Comparison of ENCODE assay signal across 8 cellular contexts in genomic region chr6:42889815-42890214, GRCh38. TPM values are rescaled to one million over a fixed set of nuclear protein-coding genes. Genes with fewer than 3 reads are reported as not detected.
DNase-seq lines count a peak whose midpoint lies in the region; ATAC-seq and TF ChIP-seq lines count a peak whose summit lies in the region.

No MANE protein-coding gene starts in this region.

- peaks cover 10% of the 10 kb centered on the region; the same call in 1 of the 2 replicates for H3K36me3 ChIP-seq in ES-I3 (ENCODE audit: insufficient read depth, low read length)
- H3K36me3 ChIP-seq in OCI-LY7 (ENCODE audit: insufficient read depth, low read length), result peaks cover 28% of the 10 kb centered on the region
- H3K36me3 ChIP-seq in ectodermal cell (ENCODE audit: control insufficient read depth, insufficient read depth, low read length), result peaks cover 13% of the 10 kb centered on the region
- H3K36me3 ChIP-seq in ovary, result no peaks in the 10 kb centered on the region

- no peak for ATAC-seq in GM18870 (IDR thresholded peaks at IDR 0.05; ENCODE audit: unreplicated experiment)

- peak overlapping the region; percentile 69 for H3K9ac ChIP-seq in ES-I3 (ENCODE audit: low read depth, low read length)

- POLR2A ChIA-PET in OCI-LY7 (lab: Charles Lee) (interaction anchor here (0.6 to 1.5 kb wide), 4 partner anchors 9 to 97 kb away, joined by 3 to 5 read pairs (median 4); partner anchors contain the start of gene RPL7L1), GM10248 (lab: Yijun Ruan, JAX) (interaction anchor here (0.7 kb wide), 1 partner anchor 94 kb away, joined by 3 read pairs; no protein-coding TSS in a partner anchor)

- H3K27me3 ChIP-seq in ectodermal cell (ENCODE audit: control insufficient read depth, insufficient read depth, low read length, poor library complexity, severe bottlenecking) (no peaks in the 10 kb centered on the region), ovary (no peaks in the 10 kb centered on the region)

- TF ChIP-seq POLR2A in ovary (IDR thresholded peaks at IDR 0.05), result no peak

- H3K4me3 ChIP-seq in OCI-LY7 (ENCODE audit: low read depth, low read length, poor library complexity, severe bottlenecking) (peak overlapping the region; percentile 74), ectodermal cell (ENCODE audit: insufficient read depth, low read depth, low read length) (peak overlapping the region; percentile 87), ovary (peak overlapping the region; percentile 79)

- TF ChIP-seq EP300 in ovary (IDR thresholded peaks at IDR 0.05), result no peak

- peak; percentile 23 for DNase-seq in OCI-LY7 (ENCODE audit: low spot score)
- DNase-seq in ovary, result no peak
- DNase-seq in ecto neural progenitor cell (ENCODE audit: low spot score), result no peak
- DNase-seq in GM10248 (ENCODE audit: extremely low spot score), result no peak
- DNase-seq in NCI-H1436 treated with DMSO at 0.1 percent for 48 hours (lab: John Stamatoyannopoulos, UW), result no peak

- WGBS in ectodermal cell, 2 experiments, result 68 to 73% methylated on average over 4 of the region's 4 CpGs
- 39 to 49% (median 46%) methylated on average over 4 of the region's 4 CpGs for WGBS in ovary, 3 donors

- H3K27ac ChIP-seq in OCI-LY7 (ENCODE audit: low read depth, low read length, poor library complexity, severe bottlenecking), result peak overlapping the region; percentile 76
- peak overlapping the region; percentile 94 for H3K27ac ChIP-seq in ectodermal cell (ENCODE audit: insufficient read depth, low read depth, low read length, poor library complexity, severe bottlenecking)
- no peak overlapping the region for H3K27ac ChIP-seq in ovary

- peak overlapping the region; percentile 72 for H3K4me2 ChIP-seq in OCI-LY7 (ENCODE audit: low read length)

- intact Hi-C loops in OCI-LY7 (cut with micrococcal nuclease; ENCODE audit: unreplicated experiment) (loop anchor here (5.0 kb wide), 2 partner anchors 143 to 328 kb away; partner anchors contain the start of genes TBCC and UBR2), ovary (cut with DNase I) (loop anchor here in 2 of 4 donors (5.0 kb wide), 2 partner anchors 228 to 1103 kb away; partner anchors contain the start of gene TOMM6 (in 1 of the 2))

- no TSS peak for BruUV-seq in OCI-LY7 (replicated peaks; lab: Mats Ljungman, UMichigan)

- no peaks in the 10 kb centered on the region for H3K9me2 ChIP-seq in OCI-LY7 (ENCODE audit: insufficient read depth, low read length)

- H3K4me1 ChIP-seq in ES-I3 (ENCODE audit: insufficient read depth, low read length) (no peaks in the 10 kb centered on the region), OCI-LY7 (ENCODE audit: insufficient read depth, low read length, poor library complexity, severe bottlenecking) (peaks cover 40% of the 10 kb centered on the region), ectodermal cell (ENCODE audit: control insufficient read depth, insufficient read depth, low read length) (no peaks in the 10 kb centered on the region), ovary (ENCODE audit: insufficient read depth) (no peaks in the 10 kb centered on the region)

- TF ChIP-seq CTCF in OCI-LY7 (conservative IDR thresholded peaks at IDR 0.05; ENCODE audit: low read length), result no peak
- no peak for TF ChIP-seq CTCF in ovary (IDR thresholded peaks at IDR 0.05)
- TF ChIP-seq CTCF in GM10248 (IDR thresholded peaks at IDR 0.05; ENCODE audit: control extremely low read depth, extremely low read depth, low read depth, missing control alignments), result no peak

- peaks cover 8% of the 10 kb centered on the region; the same call in 1 of the 2 replicates for H3K79me2 ChIP-seq in OCI-LY7 (ENCODE audit: insufficient read depth, low read depth, low read length)

- no peak overlapping the region for H2AFZ ChIP-seq in OCI-LY7 (ENCODE audit: low read length)

- H4K20me1 ChIP-seq in OCI-LY7 (ENCODE audit: insufficient read depth, low read length), result no peaks in the 10 kb centered on the region

- CTCF ChIA-PET in OCI-LY7 (lab: Charles Lee; ENCODE audit: unreplicated experiment), result no interaction called here
- CTCF ChIA-PET in GM10248 (lab: Yijun Ruan, JAX), result interaction anchor here (1.6 kb wide), 1 partner anchor 164 kb away, joined by 4 read pairs; no protein-coding TSS in a partner anchor

- no peaks in the 10 kb centered on the region for H3K9me3 ChIP-seq in ES-I3 (ENCODE audit: control insufficient read depth, insufficient read depth, low read length)
- H3K9me3 ChIP-seq in OCI-LY7 (ENCODE audit: low read length), result no peaks in the 10 kb centered on the region
- no peaks in the 10 kb centered on the region for H3K9me3 ChIP-seq in ectodermal cell (ENCODE audit: control insufficient read depth, low read length)
- no peaks in the 10 kb centered on the region for H3K9me3 ChIP-seq in ovary

RNA-seq across cellular contexts. Expression of gene RPL7L1, which starts 10.4 kb away (rescaled TPM):
- total RNA-seq in OCI-LY7 (2014; rRNA removed; shearing (Covaris generic)), result 83.2 and 101 TPM in 2 replicates
- total RNA-seq in OCI-LY7 (2022) (109 and 123 TPM in 2 replicates), ovary (10 to 100 TPM; 60.1 to 77.9 (median 68.1) TPM)
- polyA plus RNA-seq in ectodermal cell (2013, experiment 1 of 4), result 95.4 TPM
- 107 TPM for polyA plus RNA-seq in ectodermal cell (2013, experiment 2 of 4)
- 74.8 TPM for polyA plus RNA-seq in ectodermal cell (2013, experiment 3 of 4)
- 87.0 TPM for polyA plus RNA-seq in ectodermal cell (2013, experiment 4 of 4)
- 10 to 100 TPM; 48.6 to 97.8 TPM for polyA plus RNA-seq in ovary

RNA-seq across cellular contexts. Expression of gene PTCRA, which starts 26.0 kb away (rescaled TPM):
- total RNA-seq in OCI-LY7 (2014; rRNA removed; shearing (Covaris generic)), result 0.72 and 0.85 TPM in 2 replicates
- total RNA-seq in OCI-LY7 (2022) (0.91 TPM in 1 of 2 replicates, not detected in the other), ovary (under 1 TPM in 1 of 7 donors, not detected in 6; 0.55 TPM)
- not detected for polyA plus RNA-seq in ectodermal cell (2013, experiment 1 of 4)
- polyA plus RNA-seq in ectodermal cell (2013, experiment 2 of 4), result not detected
- polyA plus RNA-seq in ectodermal cell (2013, experiment 3 of 4), result not detected
- polyA plus RNA-seq in ectodermal cell (2013, experiment 4 of 4), result not detected
- polyA plus RNA-seq in ovary, result not detected

RNA-seq across cellular contexts. Expression of gene CNPY3, which starts 39.5 kb away (rescaled TPM):
- 64.7 and 69.3 TPM in 2 replicates for total RNA-seq in OCI-LY7 (2014; rRNA removed; shearing (Covaris generic))
- total RNA-seq in OCI-LY7 (2022), result 70.5 and 77.2 TPM in 2 replicates
- 78.5 TPM for polyA plus RNA-seq in ectodermal cell (2013, experiment 1 of 4)
- polyA plus RNA-seq in ectodermal cell (2013, experiment 2 of 4), result 76.9 TPM
- 62.2 TPM for polyA plus RNA-seq in ectodermal cell (2013, experiment 3 of 4)
- polyA plus RNA-seq in ectodermal cell (2013, experiment 4 of 4), result 66.1 TPM
- total RNA-seq in ovary, result 10 to 100 TPM; 25.3 to 61.2 (median 44.5) TPM
- polyA plus RNA-seq in ovary, result 10 to 100 TPM; 36.8 to 40.0 TPM

Comparison
In these comparisons a context has a peak if more than half of its experiments do, and no peak if none do; other contexts are left out.
1. H3K27ac ChIP-seq: peak in OCI-LY7 (single experiment) and ectodermal cell (single experiment); none in ovary (0 of 2).
2. Peak in every context shown above with its lines, with median percentiles within 50 percentile points of each other: H3K4me3 ChIP-seq.